Comparison of ENCODE assay signal across 29 cellular contexts in genomic region chr16:84193480-84193879, GRCh38. TPM values are rescaled to one million over a fixed set of nuclear protein-coding genes. Genes with fewer than 3 reads are reported as not detected.
DNase-seq lines count a peak whose midpoint lies in the region; ATAC-seq and TF ChIP-seq lines count a peak whose summit lies in the region.
"Had no signal": no experiment of that assay in that cellular context is flagged by ENCODE, and none has a peak within 500 bp of the region (broad histone marks: within the 10 kb centered on the region; RNA-seq: fewer than 3 reads in every experiment).

No MANE protein-coding gene starts in this region.

- H3K4me2 ChIP-seq in OCI-LY7 (ENCODE audit: low read length), result no peak overlapping the region
- H3K4me2 ChIP-seq: smooth muscle cell had no signal

- no peaks in the 10 kb centered on the region for H3K27me3 ChIP-seq in breast epithelium
- H3K27me3 ChIP-seq: foreskin keratinocyte, SJSA1 had no signal

- H3K27ac ChIP-seq in KOPT-K1 (ENCODE audit: low read depth, low read length, poor library complexity, severe bottlenecking), result peak overlapping the region; percentile 23
- no peak overlapping the region for H3K27ac ChIP-seq in breast epithelium
- no peak overlapping the region for H3K27ac ChIP-seq in OCI-LY7 (ENCODE audit: low read depth, low read length, poor library complexity, severe bottlenecking)
- H3K27ac ChIP-seq: foreskin keratinocyte, SJSA1, thoracic aorta, VCaP had no signal

- POLR2A ChIA-PET in OCI-LY7 (lab: Charles Lee), result no interaction called here

- H3K4me3 ChIP-seq in breast epithelium (no peak overlapping the region), OCI-LY7 (ENCODE audit: low read depth, low read length, poor library complexity, severe bottlenecking) (no peak overlapping the region)
- H3K4me3 ChIP-seq: SJSA1, smooth muscle cell, thoracic aorta had no signal

- ATAC-seq in activated T-cell treated with anti-CD3 and anti-CD28 coated beads, Interleukin-2, amount 50 U/mL, for 4 hours, result peak; percentile 15 to 25
- peak; percentile 6 to 20 for ATAC-seq in stimulated activated naive B cell treated with anti-CD40 and anti-IgM and Interleukin-4, amounts not matched to agents 10 μg/mL and 1 μg/mL and 100 μg/mL, for 72 hours (replicated peaks)
- ATAC-seq in GM19397 (IDR thresholded peaks at IDR 0.05; ENCODE audit: unreplicated experiment), result no peak
- ATAC-seq: esophagus mucosa, foreskin keratinocyte had no signal

- H3K36me3 ChIP-seq in KOPT-K1 (ENCODE audit: insufficient read depth, low read length) (no peaks in the 10 kb centered on the region), breast epithelium (no peaks in the 10 kb centered on the region), OCI-LY7 (ENCODE audit: insufficient read depth, low read length) (no peaks in the 10 kb centered on the region)
- H3K36me3 ChIP-seq: SJSA1, thoracic aorta had no signal

- no peak overlapping the region for H3K4me3 Mint-ChIP-seq in activated T-cell treated with anti-CD3 and anti-CD28 coated beads, Interleukin-2, amount 50 U/mL, for 4 hours
- peak overlapping the region; percentile 73 for H3K4me3 Mint-ChIP-seq in activated naive CD8-positive, alpha-beta T cell treated with anti-CD3 and anti-CD28 coated beads for 36 hours
- peak overlapping the region in 1 of 2 donors; percentile 54 for H3K4me3 Mint-ChIP-seq in stimulated activated naive B cell treated with anti-CD40 and anti-IgM and Interleukin-4, amounts not matched to agents 10 μg/mL and 1 μg/mL and 100 μg/mL, for 72 hours

- no peaks in the 10 kb centered on the region for H3K27me3 Mint-ChIP-seq in activated T-cell treated with anti-CD3 and anti-CD28 coated beads, Interleukin-2, amount 50 U/mL, for 4 hours (ENCODE audit: low read depth)
- no peaks in the 10 kb centered on the region for H3K27me3 Mint-ChIP-seq in activated naive CD8-positive, alpha-beta T cell treated with anti-CD3 and anti-CD28 coated beads for 36 hours
- H3K27me3 Mint-ChIP-seq in stimulated activated naive B cell treated with anti-CD40 and anti-IgM and Interleukin-4, amounts not matched to agents 10 μg/mL and 1 μg/mL and 100 μg/mL, for 72 hours, result peaks cover 0 to 10% of the 10 kb centered on the region in 2 donors

- TF ChIP-seq CTCF in breast epithelium (IDR thresholded peaks at IDR 0.05) (no peak), OCI-LY7 (conservative IDR thresholded peaks at IDR 0.05; ENCODE audit: low read length) (no peak)

- DNase-seq in activated T-cell treated with anti-CD3 and anti-CD28 coated beads, Interleukin-2, amount 50 U/mL, for 4 hours, result no peak
- no peak for DNase-seq in activated T-cell treated with anti-CD3 and anti-CD28 coated beads, Interleukin-2, amount 50 U/mL, for 48 hours
- DNase-seq in activated naive CD8-positive, alpha-beta T cell treated with anti-CD3 and anti-CD28 coated beads for 36 hours, result peak; percentile 20
- no peak for DNase-seq in stimulated activated naive B cell treated with anti-CD40 and anti-IgM and Interleukin-4, amounts not matched to agents 10 μg/mL and 1 μg/mL and 100 μg/mL, for 72 hours
- DNase-seq in breast epithelium (ENCODE audit: low spot score in 2 of 2) (no peak), OCI-LY7 (ENCODE audit: low spot score) (no peak)
- DNase-seq: activated CD4-positive, alpha-beta T cell treated with anti-CD3 and anti-CD28 coated beads, Interleukin-2, amount 50 U/mL, for 4 hours; amygdala; cortex of kidney; EL; foreskin keratinocyte; immature natural killer cell; Kasumi-1; mesendoderm; MV-4-11; NCI-H146; NCI-H524 had no signal

- peak overlapping the region; percentile 80 for H3K27ac Mint-ChIP-seq in activated naive CD8-positive, alpha-beta T cell treated with anti-CD3 and anti-CD28 coated beads for 36 hours
- H3K27ac Mint-ChIP-seq in stimulated activated naive B cell treated with anti-CD40 and anti-IgM and Interleukin-4, amounts not matched to agents 10 μg/mL and 1 μg/mL and 100 μg/mL, for 72 hours, result no peak overlapping the region

- no peaks in the 10 kb centered on the region for H4K20me1 ChIP-seq in OCI-LY7 (ENCODE audit: insufficient read depth, low read length)

- TF ChIP-seq POLR2A in breast epithelium (IDR thresholded peaks at IDR 0.05), result no peak

- H3K4me1 Mint-ChIP-seq in activated T-cell treated with anti-CD3 and anti-CD28 coated beads, Interleukin-2, amount 50 U/mL, for 4 hours (ENCODE audit: low read depth), result peaks cover 16% of the 10 kb centered on the region
- H3K4me1 Mint-ChIP-seq in activated naive CD8-positive, alpha-beta T cell treated with anti-CD3 and anti-CD28 coated beads for 36 hours, result peaks cover 19% of the 10 kb centered on the region
- peaks cover 9 to 18% of the 10 kb centered on the region in 2 donors for H3K4me1 Mint-ChIP-seq in stimulated activated naive B cell treated with anti-CD40 and anti-IgM and Interleukin-4, amounts not matched to agents 10 μg/mL and 1 μg/mL and 100 μg/mL, for 72 hours

- intact Hi-C loops in breast epithelium (cut with DNase I; ENCODE audit: low total_unique reads) (no loop called here), OCI-LY7 (cut with micrococcal nuclease; ENCODE audit: unreplicated experiment) (no loop called here)

- H2AFZ ChIP-seq in OCI-LY7 (ENCODE audit: low read length), result no peak overlapping the region

- H3K9me3 ChIP-seq in KOPT-K1 (ENCODE audit: insufficient read depth, low read length, poor library complexity, severe bottlenecking), result no peaks in the 10 kb centered on the region
- H3K9me3 ChIP-seq in breast epithelium, result no peaks in the 10 kb centered on the region
- no peaks in the 10 kb centered on the region for H3K9me3 ChIP-seq in OCI-LY7 (ENCODE audit: low read length)
- H3K9me3 ChIP-seq: SJSA1, thoracic aorta had no signal

- no peaks in the 10 kb centered on the region for H3K79me2 ChIP-seq in OCI-LY7 (ENCODE audit: insufficient read depth, low read depth, low read length)

- no peaks in the 10 kb centered on the region for H3K9me2 ChIP-seq in OCI-LY7 (ENCODE audit: insufficient read depth, low read length)

- CTCF ChIA-PET in OCI-LY7 (lab: Charles Lee; ENCODE audit: unreplicated experiment), result no interaction called here

- no TSS peak for BruUV-seq in OCI-LY7 (replicated peaks; lab: Mats Ljungman, UMichigan)

- H3K4me1 ChIP-seq in breast epithelium (no peaks in the 10 kb centered on the region), OCI-LY7 (ENCODE audit: insufficient read depth, low read length, poor library complexity, severe bottlenecking) (no peaks in the 10 kb centered on the region)

- H3K9me3 Mint-ChIP-seq in activated T-cell treated with anti-CD3 and anti-CD28 coated beads, Interleukin-2, amount 50 U/mL, for 4 hours, result no peaks in the 10 kb centered on the region
- H3K9me3 Mint-ChIP-seq in activated naive CD8-positive, alpha-beta T cell treated with anti-CD3 and anti-CD28 coated beads for 36 hours, result no peaks in the 10 kb centered on the region
- no peaks in the 10 kb centered on the region for H3K9me3 Mint-ChIP-seq in stimulated activated naive B cell treated with anti-CD40 and anti-IgM and Interleukin-4, amounts not matched to agents 10 μg/mL and 1 μg/mL and 100 μg/mL, for 72 hours
- H3K9me3 Mint-ChIP-seq: immature natural killer cell had no signal

- no peaks in the 10 kb centered on the region for H3K36me3 Mint-ChIP-seq in activated T-cell treated with anti-CD3 and anti-CD28 coated beads, Interleukin-2, amount 50 U/mL, for 4 hours (ENCODE audit: insufficient read depth)
- no peaks in the 10 kb centered on the region for H3K36me3 Mint-ChIP-seq in activated naive CD8-positive, alpha-beta T cell treated with anti-CD3 and anti-CD28 coated beads for 36 hours
- H3K36me3 Mint-ChIP-seq in stimulated activated naive B cell treated with anti-CD40 and anti-IgM and Interleukin-4, amounts not matched to agents 10 μg/mL and 1 μg/mL and 100 μg/mL, for 72 hours, result no peaks in the 10 kb centered on the region
- H3K36me3 Mint-ChIP-seq: immature natural killer cell had no signal

RNA-seq across cellular contexts. Expression of gene ADAD2, which starts 2.5 kb away (rescaled TPM):
- total RNA-seq in activated T-cell treated with anti-CD3 and anti-CD28 coated beads, Interleukin-2, amount 50 U/mL, for 4 hours, result under 1 TPM in 2 of 3 donors, not detected in 1; 0.10 to 0.11 TPM
- 1 to 10 TPM in 1 of 2 experiments, under 1 TPM in 1; 0.66 to 1.5 TPM for total RNA-seq in activated naive CD8-positive, alpha-beta T cell treated with anti-CD3 and anti-CD28 coated beads for 36 hours
- under 1 TPM in 2 of 3 donors, not detected in 1; 0.15 to 0.96 TPM for total RNA-seq in breast epithelium
- not detected in 2 replicates for total RNA-seq in OCI-LY7 (2014; rRNA removed; shearing (Covaris generic))
- not detected in 2 replicates for total RNA-seq in OCI-LY7 (2022)
- total RNA-seq: foreskin keratinocyte; H4; myocyte; renal cortical epithelial cell; SJSA1; smooth muscle cell; T-helper 2 cell treated with Interferon-gamma antibody and Interleukin-4, amounts not matched to agents 100 ng/mL and 5 ng/mL, for 36 hours; thoracic aorta had no signal

RNA-seq across cellular contexts. Expression of gene TAF1C, which starts 6.6 kb away (rescaled TPM):
- 10 to 100 TPM; 71.6 to 78.6 (median 74.4) TPM for total RNA-seq in activated T-cell treated with anti-CD3 and anti-CD28 coated beads, Interleukin-2, amount 50 U/mL, for 4 hours
- 10 to 100 TPM; 53.8 to 54.3 TPM for total RNA-seq in activated naive CD8-positive, alpha-beta T cell treated with anti-CD3 and anti-CD28 coated beads for 36 hours
- 10 to 100 TPM; 29.5 to 52.7 (median 39.0) TPM for total RNA-seq in breast epithelium
- total RNA-seq in OCI-LY7 (2014; rRNA removed; shearing (Covaris generic)), result 27.4 and 64.6 TPM in 2 replicates
- total RNA-seq in OCI-LY7 (2022), result 62.5 and 66.1 TPM in 2 replicates

RNA-seq across cellular contexts. Expression of gene KCNG4, which starts 46.3 kb away (rescaled TPM):
- not detected for total RNA-seq in activated T-cell treated with anti-CD3 and anti-CD28 coated beads, Interleukin-2, amount 50 U/mL, for 4 hours
- total RNA-seq in activated naive CD8-positive, alpha-beta T cell treated with anti-CD3 and anti-CD28 coated beads for 36 hours, result not detected
- not detected for total RNA-seq in breast epithelium
- total RNA-seq in OCI-LY7 (2014; rRNA removed; shearing (Covaris generic)), result not detected in 2 replicates
- total RNA-seq in OCI-LY7 (2022), result not detected in 2 replicates
- total RNA-seq: esophagus mucosa; foreskin keratinocyte; H4; omental fat pad; renal cortical epithelial cell; SJSA1; smooth muscle cell; T-helper 2 cell treated with Interferon-gamma antibody and Interleukin-4, amounts not matched to agents 100 ng/mL and 5 ng/mL, for 36 hours; thoracic aorta had no signal

RNA-seq across cellular contexts. Expression of gene DNAAF1, which starts 48.4 kb away (rescaled TPM):
- total RNA-seq in activated T-cell treated with anti-CD3 and anti-CD28 coated beads, Interleukin-2, amount 50 U/mL, for 4 hours, result not detected
- under 1 TPM in 1 of 2 experiments, not detected in 1; 0.33 TPM for total RNA-seq in activated naive CD8-positive, alpha-beta T cell treated with anti-CD3 and anti-CD28 coated beads for 36 hours
- total RNA-seq in breast epithelium, result 1 to 10 TPM in 2 of 3 donors, not detected in 1; 1.2 to 9.5 TPM
- 0.08 TPM in 1 of 2 replicates, not detected in the other for total RNA-seq in OCI-LY7 (2014; rRNA removed; shearing (Covaris generic))
- total RNA-seq in OCI-LY7 (2022), result 0.24 and 0.34 TPM in 2 replicates
- total RNA-seq: foreskin keratinocyte; myocyte; SJSA1; T-helper 2 cell treated with Interferon-gamma antibody and Interleukin-4, amounts not matched to agents 100 ng/mL and 5 ng/mL, for 36 hours; thoracic aorta had no signal

RNA-seq across cellular contexts. Expression of gene HSDL1, which starts 48.5 kb away (rescaled TPM):
- total RNA-seq in activated T-cell treated with anti-CD3 and anti-CD28 coated beads, Interleukin-2, amount 50 U/mL, for 4 hours, result 10 to 100 TPM; 13.7 to 15.6 (median 14.4) TPM
- 10 to 100 TPM; 13.2 to 13.9 TPM for total RNA-seq in activated naive CD8-positive, alpha-beta T cell treated with anti-CD3 and anti-CD28 coated beads for 36 hours
- total RNA-seq in breast epithelium (10 to 100 TPM; 17.0 to 25.8 (median 21.0) TPM), OCI-LY7 (2022) (25.1 and 26.9 TPM in 2 replicates)
- 15.4 and 16.3 TPM in 2 replicates for total RNA-seq in OCI-LY7 (2014; rRNA removed; shearing (Covaris generic))
